26 cellular contexts compared by ENCODE assay signal in genomic region chr1:5200006-5200405, GRCh38.
"Had no signal": no experiment of that assay in that cellular context is flagged by ENCODE, and none has a peak within 500 bp of the region (broad histone marks: within the 10 kb centered on the region; RNA-seq: fewer than 3 reads in every experiment).

No MANE protein-coding gene starts in this region.

- H3K4me1 ChIP-seq: foreskin keratinocyte, heart right ventricle, left ventricle myocardium inferior, lower lobe of right lung, pancreas, psoas muscle, sigmoid colon, stomach, suprapubic skin, thyroid gland, upper lobe of left lung, uterus had no signal

- H3K9me3 ChIP-seq: heart right ventricle, left ventricle myocardium inferior, lower lobe of right lung, neutrophil, pancreas, psoas muscle, sigmoid colon, stomach, suprapubic skin, thyroid gland, upper lobe of left lung, uterus had no signal

- H3K36me3 ChIP-seq: heart right ventricle, left ventricle myocardium inferior, lower lobe of right lung, neutrophil, pancreas, sigmoid colon, stomach, suprapubic skin, thyroid gland, upper lobe of left lung, uterus had no signal

- H3K4me3 ChIP-seq: coronary artery, heart right ventricle, left ventricle myocardium inferior, lower lobe of right lung, pancreas, psoas muscle, sigmoid colon, skin epidermis, stomach, suprapubic skin, thyroid gland, upper lobe of left lung, uterus had no signal

- H3K27me3 ChIP-seq: foreskin keratinocyte, neutrophil, pancreas, sigmoid colon, thyroid gland, upper lobe of left lung, uterus had no signal

- DNase-seq: central memory CD4-positive, alpha-beta T cell; effector CD4-positive, alpha-beta T cell; endodermal cell; erythroblast; foreskin keratinocyte; heart right ventricle; immature natural killer cell; kidney; left cardiac atrium; left ventricle myocardium inferior; lower lobe of right lung; mesendoderm; naive thymus-derived CD4-positive, alpha-beta T cell; nephron progenitor cell; pancreas; psoas muscle; sigmoid colon; stimulated activated naive CD4-positive, alpha-beta T cell; stomach; thyroid gland; upper lobe of left lung; uterus had no signal

- H3K27ac ChIP-seq: coronary artery, foreskin keratinocyte, heart right ventricle, left ventricle myocardium inferior, lower lobe of right lung, neutrophil, pancreas, psoas muscle, sigmoid colon, skin epidermis, stomach, suprapubic skin, thyroid gland, upper lobe of left lung, uterus had no signal
